In genomic region chr18:5894215-5894612, GRCh38 we compare ENCODE assay signal across 12 cellular contexts. TPM values are rescaled to one million over a fixed set of nuclear protein-coding genes. Genes with fewer than 3 reads are reported as not detected.
DNase-seq lines count a peak whose midpoint lies in the region; ATAC-seq and TF ChIP-seq lines count a peak whose summit lies in the region.
"Had no signal": no experiment of that assay in that cellular context is flagged by ENCODE, and none has a peak within 500 bp of the region (broad histone marks: within the 10 kb centered on the region; RNA-seq: fewer than 3 reads in every experiment).

No MANE protein-coding gene starts in this region.

- H3K27ac ChIP-seq in SJSA1 (no peak overlapping the region), iPS DF 6.9 (ENCODE audit: low read length) (no peak overlapping the region), parathyroid adenoma (no peak overlapping the region), SK-N-SH (ENCODE audit: low read depth in 2 of 2, low read length in 1 of 2) (no peak overlapping the region), substantia nigra (ENCODE audit: low read depth, low read length, poor library complexity, severe bottlenecking) (no peak overlapping the region)

- no peak for TF ChIP-seq RAD21 in SK-N-SH (IDR thresholded peaks at IDR 0.05; ENCODE audit: low read length)

- POLR2A ChIA-PET in SK-N-SH (lab: Yijun Ruan, JAX) = no interaction called here

- no peaks in the 10 kb centered on the region for H3K36me3 ChIP-seq in GM06990 (ENCODE audit: control insufficient read depth, insufficient read depth, low read length)
- peaks cover 14% of the 10 kb centered on the region; the same call in 1 of the 2 replicates for H3K36me3 ChIP-seq in SJSA1
- no peaks in the 10 kb centered on the region for H3K36me3 ChIP-seq in iPS DF 6.9 (ENCODE audit: control insufficient read depth, insufficient read depth, low read length)
- no peaks in the 10 kb centered on the region for H3K36me3 ChIP-seq in parathyroid adenoma (ENCODE audit: control insufficient read depth, insufficient read depth, low read length)
- no peaks in the 10 kb centered on the region for H3K36me3 ChIP-seq in SK-N-SH (replicated peaks in 1 of 2; ENCODE audit: control insufficient read depth in 1 of 2, insufficient read depth in 2 of 2, low read length in 1 of 2)

- H3K4me3 ChIP-seq in GM06990 (replicated peaks; ENCODE audit: low read depth, low read length) (peak overlapping the region; percentile 46), SJSA1 (peak overlapping the region; percentile 72), iPS DF 6.9 (ENCODE audit: low read length) (peak overlapping the region; percentile 59; the same call in 1 of the 2 replicates), parathyroid adenoma (ENCODE audit: low read depth, low read length) (no peak overlapping the region), SK-N-SH (ENCODE audit: low read depth in 2 of 2, low read length in 1 of 2) (no peak overlapping the region; a peak in 1 of 4 replicates)

- H3K27me3 ChIP-seq in GM06990 (replicated peaks; ENCODE audit: control insufficient read depth, insufficient read depth, low read length) (peaks cover 4% of the 10 kb centered on the region; the same call in 1 of the 2 replicates), SJSA1 (replicated peaks) (peaks cover 24% of the 10 kb centered on the region), iPS DF 6.9 (ENCODE audit: control insufficient read depth, insufficient read depth, low read length) (peaks cover 2% of the 10 kb centered on the region; the same call in 1 of the 2 replicates), parathyroid adenoma (ENCODE audit: control insufficient read depth, insufficient read depth, low read length) (no peaks in the 10 kb centered on the region), SK-N-SH (ENCODE audit: insufficient read depth) (peaks cover 47% of the 10 kb centered on the region; the same call in 1 of the 2 replicates)

- no peaks in the 10 kb centered on the region for H3K79me2 ChIP-seq in parathyroid adenoma
- no peaks in the 10 kb centered on the region for H3K79me2 ChIP-seq in SK-N-SH (ENCODE audit: insufficient read depth)

- DNase-seq in GM06990 (ENCODE audit: extremely low read depth, insufficient read length) (no peak), SJSA1 (ENCODE audit: low read depth in 1 of 2, low spot score in 2 of 2) (no peak), iPS DF 6.9 (ENCODE audit: low read depth, low spot score) (no peak), SW 1271 (lab: John Stamatoyannopoulos, UW) (no peak), SK-N-SH (no peak), substantia nigra (lab: John Stamatoyannopoulos, UW) (no peak)
- DNase-seq: activated CD4-positive, alpha-beta T cell treated with anti-CD3 and anti-CD28 coated beads for 48 hours; HFFc6; NCI-H2029 treated with DMSO at 0.1 percent for 48 hours; SHP77 treated with DMSO at 0.1 percent for 48 hours had no signal

- H3F3A ChIP-seq in SK-N-SH (replicated peaks; ENCODE audit: insufficient read depth) = no peaks in the 10 kb centered on the region

- no peak for TF ChIP-seq CTCF in GM06990 (IDR thresholded peaks at IDR 0.05; ENCODE audit: insufficient read depth, low read length, poor library complexity, severe bottlenecking)
- no peak for TF ChIP-seq CTCF in parathyroid adenoma (IDR thresholded peaks at IDR 0.05)
- no peak for TF ChIP-seq CTCF in SK-N-SH (IDR thresholded peaks at IDR 0.05)

- no CpG with 5 or more reads among the region's 8 CpGs for WGBS in iPS DF 6.9 (ENCODE audit: insufficient coverage, insufficient read length)
- 68% methylated on average over 8 of the region's 8 CpGs for WGBS in SK-N-SH (ENCODE audit: low lambda C conversion rate)

- ATAC-seq in GM21528 (IDR thresholded peaks at IDR 0.05; ENCODE audit: low FRiP score, unreplicated experiment) = no peak

- CTCF ChIA-PET in SK-N-SH (lab: Yijun Ruan, JAX) = interaction anchor here (1.1 to 2.1 kb wide), 3 partner anchors 15 to 1128 kb away, joined by 4 to 7 read pairs (median 4); no protein-coding TSS in a partner anchor

- H3K9me3 ChIP-seq in SJSA1 (replicated peaks) (no peaks in the 10 kb centered on the region), iPS DF 6.9 (ENCODE audit: control insufficient read depth, insufficient read depth, low read length) (no peaks in the 10 kb centered on the region), parathyroid adenoma (ENCODE audit: control insufficient read depth, low read length) (no peaks in the 10 kb centered on the region), SK-N-SH (no peaks in the 10 kb centered on the region)

- TF ChIP-seq EP300 in SK-N-SH (IDR thresholded peaks at IDR 0.05; ENCODE audit: borderline replicate concordance in 1 of 2, low read depth in 1 of 2, low read length in 1 of 2) = no peak

- no peaks in the 10 kb centered on the region for H3K9me2 ChIP-seq in SK-N-SH

- H4K20me1 ChIP-seq in SK-N-SH (ENCODE audit: insufficient read depth) = no peaks in the 10 kb centered on the region

- no peak overlapping the region for H3K4me2 ChIP-seq in parathyroid adenoma (ENCODE audit: low read length)
- H3K4me2 ChIP-seq in SK-N-SH = no peak overlapping the region

- H3K9ac ChIP-seq in parathyroid adenoma (no peak overlapping the region), SK-N-SH (no peak overlapping the region)

- H3K4me1 ChIP-seq in SJSA1 (replicated peaks) (peaks cover 39% of the 10 kb centered on the region), iPS DF 6.9 (ENCODE audit: control insufficient read depth, insufficient read depth, low read length) (peaks cover 6% of the 10 kb centered on the region), parathyroid adenoma (peaks cover 5% of the 10 kb centered on the region), SK-N-SH (ENCODE audit: control insufficient read depth in 1 of 2, insufficient read depth in 2 of 2, low read depth in 1 of 2, low read length in 1 of 2) (peaks cover 0 to 3% of the 10 kb centered on the region in 2 experiments; a peak in 1 of 4 replicates)

- peak overlapping the region; percentile 76 for H2AFZ ChIP-seq in parathyroid adenoma
- H2AFZ ChIP-seq in SK-N-SH (ENCODE audit: low read depth) = no peak overlapping the region

TF ChIP-seq in SK-N-SH, 30 proteins besides CTCF, POLR2A, EP300 and RAD21:
- TF ChIP-seq RCOR1 (IDR thresholded peaks at IDR 0.05; ENCODE audit: low read length) = no peak
- TF ChIP-seq USF1 (IDR thresholded peaks at IDR 0.05; ENCODE audit: borderline replicate concordance, low read depth) = no peak
- no peak for TF ChIP-seq CHD2 (IDR thresholded peaks at IDR 0.05; ENCODE audit: low read length, partially characterized antibody)
- no peak for TF ChIP-seq NFIC (IDR thresholded peaks at IDR 0.05; ENCODE audit: borderline replicate concordance)
- no peak for TF ChIP-seq YY1 (IDR thresholded peaks at IDR 0.05; ENCODE audit: low read depth)
- no peak for TF ChIP-seq FOXJ3 (CRISPR knock-in tag; IDR thresholded peaks at IDR 0.05)
- no peak for TF ChIP-seq POLR2AphosphoS5 (IDR thresholded peaks at IDR 0.05; ENCODE audit: low read depth, low read length)
- no peak for TF ChIP-seq IRF3 (IDR thresholded peaks at IDR 0.05; ENCODE audit: low read depth, low read length)
- TF ChIP-seq GABPA (IDR thresholded peaks at IDR 0.05; ENCODE audit: low read depth) = no peak
- no peak for TF ChIP-seq MAX (IDR thresholded peaks at IDR 0.05; ENCODE audit: low read depth)
- no peak for TF ChIP-seq TCF12 (IDR thresholded peaks at IDR 0.05)
- TF ChIP-seq MEF2A (IDR thresholded peaks at IDR 0.05; ENCODE audit: borderline replicate concordance, low read depth) = no peak
- no peak for TF ChIP-seq SIN3A (IDR thresholded peaks at IDR 0.05; ENCODE audit: borderline replicate concordance, low read depth, low read length)
TF ChIP-seq in SK-N-SH: peak in this region for 0.

RNA-seq across cellular contexts. Expression of gene TMEM200C, which starts 1.1 kb away (rescaled TPM):
- 3.9 and 8.1 TPM in 2 replicates for total RNA-seq in SJSA1 (2014; rRNA removed; shearing (Covaris generic))
- polyA plus RNA-seq in SK-N-SH (2012; rRNA removed) = not detected in 2 replicates
- not detected in 2 replicates for polyA plus RNA-seq in SK-N-SH (2012; cell fraction: cytosol; rRNA removed)
- polyA plus RNA-seq in SK-N-SH (2012; cell fraction: nucleus; rRNA removed) = not detected in 2 replicates
- total RNA-seq: HFFc6 had no signal

Comparison
In these comparisons a context has a peak if more than half of its experiments do, and no peak if none do; other contexts are left out.
1. H3K4me3 ChIP-seq: peak in GM06990 (single experiment), SJSA1 (single experiment) and iPS DF 6.9 (single experiment); none in parathyroid adenoma (single experiment) and SK-N-SH (0 of 2).